8 cellular contexts compared by ENCODE assay signal in the genomic region with DNA sequence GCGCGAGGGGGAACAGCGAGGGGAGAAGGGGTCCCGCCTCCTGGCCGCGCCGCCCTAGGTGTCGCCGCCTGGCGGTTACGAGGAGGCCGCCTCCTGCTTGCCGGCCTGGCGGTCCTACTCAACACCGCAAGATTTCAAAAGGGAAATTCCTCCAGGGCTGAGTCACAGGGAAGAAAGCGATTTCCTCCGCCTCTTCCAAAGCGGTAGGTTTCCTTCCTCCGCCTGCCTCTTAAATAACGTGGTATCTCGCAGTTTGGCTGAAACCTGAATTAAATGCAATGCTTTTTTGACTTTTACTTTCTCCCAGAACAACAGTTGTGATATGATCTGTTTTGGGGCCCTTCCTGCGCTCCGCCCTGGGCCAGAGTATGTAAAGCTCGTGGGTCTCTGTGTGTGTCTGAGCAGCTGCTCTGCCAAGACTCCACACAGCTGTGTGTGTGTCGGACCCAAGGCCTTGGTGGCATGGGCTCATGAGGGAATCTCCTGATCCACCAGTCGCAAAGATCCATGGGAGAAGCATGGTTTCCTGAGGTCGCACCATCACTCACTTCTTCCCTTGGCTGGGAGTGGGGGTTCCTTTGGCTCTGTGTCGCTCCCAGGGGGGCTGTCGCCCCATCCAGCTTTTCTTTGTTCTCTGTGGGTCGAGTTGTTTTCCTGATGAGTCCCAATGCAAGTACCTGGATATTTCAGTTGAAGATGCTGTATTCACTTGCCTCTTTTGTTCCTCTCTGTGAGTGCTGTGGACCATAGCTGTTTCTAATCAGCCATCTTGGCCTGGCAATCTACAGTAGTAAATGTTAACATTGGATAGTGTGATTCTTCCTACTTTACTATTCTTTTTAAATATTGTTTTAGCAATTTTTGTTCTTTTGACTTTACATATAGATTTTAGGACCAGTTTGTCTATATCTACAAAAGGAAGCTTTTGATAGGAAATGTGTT. TPM values are rescaled to one million over a fixed set of nuclear protein-coding genes. Genes with fewer than 3 reads are reported as not detected.
A peak's percentile ranks its signal among the peaks of the same experiment; 100 is the strongest.
DNase-seq lines count a peak whose midpoint lies in the region; ATAC-seq, FAIRE-seq and TF ChIP-seq lines count a peak whose summit lies in the region.

No MANE protein-coding gene starts in this region.

- H3K4me3 ChIP-seq in IMR-90 (ENCODE audit: insufficient read depth, low read depth, low read length) (peak overlapping the region; percentile 20), coronary artery (peak overlapping the region; percentile 66)

- WGBS in IMR-90 (ENCODE audit: extremely low coverage in 2 of 2, insufficient read length in 1 of 2), 2 experiments = no CpG with 5 or more reads among the region's 30 CpGs

- H3K9me1 ChIP-seq in IMR-90 (ENCODE audit: insufficient read depth, low read length) = peaks cover 3% of the 10 kb centered on the region; the same call in 1 of the 2 replicates

- H3K4me1 ChIP-seq in IMR-90 (ENCODE audit: control insufficient read depth, insufficient read depth, low read length) = peaks cover 4% of the 10 kb centered on the region

- peak; percentile 37; the same call in 1 of the 2 replicates for TF ChIP-seq RAD21 in IMR-90 (IDR thresholded peaks at IDR 0.05; ENCODE audit: low read length)

- FAIRE-seq in GM12891 (lab: Jason Lieb, UNC) = peak; percentile 86

- H2AK5ac ChIP-seq in IMR-90 (ENCODE audit: low read depth, low read length) = peak overlapping the region; percentile 38

- peak overlapping the region; percentile 87; the same call in 2 of the 3 replicates for H2BK15ac ChIP-seq in IMR-90 (ENCODE audit: low read depth, low read length)

- in situ Hi-C loops in IMR-90 (cut with MboI; ENCODE audit: low sequenced_read_pairs) = no loop called here

- peak overlapping the region; percentile 90 for H4K91ac ChIP-seq in IMR-90 (ENCODE audit: insufficient read depth, low read depth, low read length)

- TF ChIP-seq CTCF in IMR-90 (conservative IDR thresholded peaks at IDR 0.05; ENCODE audit: low read depth, low read length) (peak; percentile 62), coronary artery (IDR thresholded peaks at IDR 0.05) (peak; percentile 60)

- peak overlapping the region; percentile 71 for H3K23ac ChIP-seq in IMR-90 (ENCODE audit: low read depth, low read length)

- peak overlapping the region; percentile 46 for H2BK5ac ChIP-seq in IMR-90 (ENCODE audit: low read depth, low read length, poor library complexity, severe bottlenecking)

- dilution Hi-C loops in IMR-90 (cut with HindIII; ENCODE audit: low sequenced_read_pairs, unreplicated experiment) = no loop called here

- peak overlapping the region; percentile 84 for H3K18ac ChIP-seq in IMR-90 (ENCODE audit: low read depth, low read length)

- peak overlapping the region; percentile 49 for H3K4me2 ChIP-seq in IMR-90 (ENCODE audit: low read depth, low read length)

- intact Hi-C loops in IMR-90 (cut with micrococcal nuclease) (no loop called here), left colon (cut with DNase I, micrococcal nuclease) (no loop called here)

- peak overlapping the region; percentile 94 to 97 for H4K8ac ChIP-seq in IMR-90 (ENCODE audit: low read depth in 2 of 2, low read length in 2 of 2)

- no peaks in the 10 kb centered on the region for H3K27me3 ChIP-seq in IMR-90 (ENCODE audit: control insufficient read depth, insufficient read depth, low read length)

- H3K14ac ChIP-seq in IMR-90 (replicated peaks; ENCODE audit: low read depth, low read length) = peak overlapping the region; percentile 85

- no peaks in the 10 kb centered on the region for H3K79me1 ChIP-seq in IMR-90 (ENCODE audit: low read depth in 1 of 2, low read length in 2 of 2)

- no peak for DNase-seq in GM12891 (ENCODE audit: insufficient read length, low spot score)
- DNase-seq in IMR-90 = peak; percentile 93
- peak; percentile 77 for DNase-seq in activated CD4-positive, alpha-beta T cell treated with anti-CD3 and anti-CD28 coated beads for 48 hours
- DNase-seq in coronary artery (ENCODE audit: low spot score) = no peak
- DNase-seq in left colon = peak; percentile 51 to 56
- DNase-seq in stimulated activated CD4-positive, alpha-beta T cell treated with anti-CD3 and anti-CD28 coated beads, Interleukin-1b, Interleukin-23, amount 100 ng/mL, for 48 hours = peak; percentile 75

- peak overlapping the region; percentile 93 for H3K4ac ChIP-seq in IMR-90 (ENCODE audit: low read depth, low read length)

- CTCF ChIA-PET in IMR-90 (lab: Yijun Ruan, JAX) = interaction anchor here (0.6 to 1.7 kb wide), 9 partner anchors 10 to 977 kb away, joined by 3 to 10 read pairs (median 3); no protein-coding TSS in a partner anchor

- no TSS peak for BruUV-seq in IMR-90 (replicated peaks; lab: Mats Ljungman, UMichigan)

- no peaks in the 10 kb centered on the region for H3K9me3 ChIP-seq in IMR-90 (ENCODE audit: control insufficient read depth, insufficient read depth, low read length)

- peak overlapping the region; percentile 4 for H2AK9ac ChIP-seq in IMR-90 (replicated peaks; ENCODE audit: low read depth, low read length, poor library complexity)

- H2BK20ac ChIP-seq in IMR-90 (ENCODE audit: low read depth, low read length) = peak overlapping the region; percentile 78

- peak overlapping the region; percentile 81 for H3K27ac ChIP-seq in IMR-90 (ENCODE audit: insufficient read depth, low read length)
- peak overlapping the region; percentile 32 to 77 for H3K27ac ChIP-seq in coronary artery

- POLR2A ChIA-PET in IMR-90 (lab: Charles Lee; ENCODE audit: unreplicated experiment) = interaction anchor here (0.6 kb wide), 1 partner anchor 14 kb away, joined by 3 read pairs; no protein-coding TSS in a partner anchor

- H3K9ac ChIP-seq in IMR-90 (ENCODE audit: low read depth, low read length) = peak overlapping the region; percentile 48

- H3K36me3 ChIP-seq in IMR-90 (ENCODE audit: control insufficient read depth, insufficient read depth, low read length) = no peaks in the 10 kb centered on the region

- H4K5ac ChIP-seq in IMR-90 (ENCODE audit: low read depth, low read length) = peak overlapping the region; percentile 91

- ATAC-seq in IMR-90 (ENCODE audit: low read depth) (peak; percentile 97), left colon (peak; percentile 60), GM18502 (IDR thresholded peaks at IDR 0.05; ENCODE audit: poor library complexity, unreplicated experiment) (no peak), HG02884 (IDR thresholded peaks at IDR 0.05; ENCODE audit: unreplicated experiment) (no peak)

- H3K56ac ChIP-seq in IMR-90 (ENCODE audit: extremely low read depth, insufficient read depth, low read length) = peak overlapping the region; percentile 88

- H2AFZ ChIP-seq in IMR-90 (replicated peaks; ENCODE audit: low read length, poor library complexity) = peak overlapping the region; percentile 93

- H4K20me1 ChIP-seq in IMR-90 (ENCODE audit: insufficient read depth, low read length) = no peaks in the 10 kb centered on the region

- H2BK120ac ChIP-seq in IMR-90 (ENCODE audit: low read depth, low read length) = peak overlapping the region; percentile 89

- TF ChIP-seq POLR2A in GM12891 (IDR thresholded peaks at IDR 0.05; ENCODE audit: low read depth, low read length) (no peak), IMR-90 (IDR thresholded peaks at IDR 0.05; ENCODE audit: low read depth, low read length) (0 out of 2 replicates have a peak, but pooled peaks have one; percentile 25)

TF ChIP-seq in GM12891, 5 proteins besides CTCF, POLR2A, EP300 and RAD21:
- TF ChIP-seq POLR2AphosphoS5 (IDR thresholded peaks at IDR 0.05; ENCODE audit: low read depth, low read length) = no peak
- no peak for TF ChIP-seq POU2F2 (IDR thresholded peaks at IDR 0.05; ENCODE audit: low read depth, low read length)
- no peak for TF ChIP-seq TAF1 (IDR thresholded peaks at IDR 0.05; ENCODE audit: low read depth, low read length)
- no peak for TF ChIP-seq SPI1 (IDR thresholded peaks at IDR 0.05; ENCODE audit: low read depth, low read length)
- no peak for TF ChIP-seq PAX5 (IDR thresholded peaks at IDR 0.05; ENCODE audit: insufficient read depth, low read length, severe bottlenecking)

TF ChIP-seq in IMR-90, 13 proteins besides CTCF, POLR2A, EP300 and RAD21:
- TF ChIP-seq FOS (IDR thresholded peaks at IDR 0.05; ENCODE audit: low read depth, low read length) (peak; percentile 52; the same call in 1 of the 2 replicates), SMC3 (IDR thresholded peaks at IDR 0.05; ENCODE audit: low read depth, low read length) (peak; percentile 31; the same call in 1 of the 2 replicates), MAZ (IDR thresholded peaks at IDR 0.05; ENCODE audit: borderline replicate concordance, low read depth, low read length) (peak; percentile 37; the same call in 1 of the 2 replicates), MXI1 (IDR thresholded peaks at IDR 0.05; ENCODE audit: borderline replicate concordance, low read depth, low read length) (0 out of 2 replicates have a peak, but pooled peaks have one; percentile 42), CEBPB (IDR thresholded peaks at IDR 0.05; ENCODE audit: low read depth, low read length) (peak; percentile 82)
- TF ChIP-seq, protein P1, sequence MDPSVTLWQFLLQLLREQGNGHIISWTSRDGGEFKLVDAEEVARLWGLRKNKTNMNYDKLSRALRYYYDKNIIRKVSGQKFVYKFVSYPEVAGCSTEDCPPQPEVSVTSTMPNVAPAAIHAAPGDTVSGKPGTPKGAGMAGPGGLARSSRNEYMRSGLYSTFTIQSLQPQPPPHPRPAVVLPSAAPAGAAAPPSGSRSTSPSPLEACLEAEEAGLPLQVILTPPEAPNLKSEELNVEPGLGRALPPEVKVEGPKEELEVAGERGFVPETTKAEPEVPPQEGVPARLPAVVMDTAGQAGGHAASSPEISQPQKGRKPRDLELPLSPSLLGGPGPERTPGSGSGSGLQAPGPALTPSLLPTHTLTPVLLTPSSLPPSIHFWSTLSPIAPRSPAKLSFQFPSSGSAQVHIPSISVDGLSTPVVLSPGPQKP (IDR thresholded peaks at IDR 0.05; ENCODE audit: borderline replicate concordance, low read depth, low read length) = no peak

RNA-seq across cellular contexts. Expression of a gene that starts 31.6 kb away (rescaled TPM):
- polyA plus RNA-seq in GM12891 (2012; ENCODE audit: low read depth, missing spikeins) = 0.80 TPM
- 1.3 and 2.2 TPM in 2 replicates for total RNA-seq in IMR-90 (2012; rRNA removed)
- polyA plus RNA-seq in IMR-90 (2012; rRNA removed) = 0.76 and 0.96 TPM in 2 replicates
- polyA plus RNA-seq in IMR-90 (2012; cell fraction: cytosol; rRNA removed) = 0.68 and 1.2 TPM in 2 replicates
- polyA plus RNA-seq in IMR-90 (2012; cell fraction: nucleus; rRNA removed; ENCODE audit: low replicate concordance) = 1.7 and 1.8 TPM in 2 replicates
- total RNA-seq in left colon = 1 to 10 TPM; 4.1 to 4.3 TPM

Comparison
In these comparisons a context has a peak if more than half of its experiments do, and no peak if none do; other contexts are left out.
1. DNase-seq: peak in IMR-90 (single experiment), activated CD4-positive, alpha-beta T cell treated with anti-CD3 and anti-CD28 coated beads for 48 hours (single experiment), left colon (2 of 2) and stimulated activated CD4-positive, alpha-beta T cell treated with anti-CD3 and anti-CD28 coated beads, Interleukin-1b, Interleukin-23, amount 100 ng/mL, for 48 hours (single experiment); none in GM12891 (single experiment) and coronary artery (single experiment).
2. ATAC-seq: peak in IMR-90 (single experiment) and left colon (single experiment); none in GM18502 (single experiment) and HG02884 (single experiment).